In genomic region chr1:235045921-235046601, GRCh38 we compare ENCODE assay signal across 16 cellular contexts.
A peak's percentile ranks its signal among the peaks of the same experiment; 100 is the strongest.
DNase-seq lines count a peak whose midpoint lies in the region; ATAC-seq and TF ChIP-seq lines count a peak whose summit lies in the region.
"Had no signal": no experiment of that assay in that cellular context is flagged by ENCODE, and none has a peak within 500 bp of the region (broad histone marks: within the 10 kb centered on the region; RNA-seq: fewer than 3 reads in every experiment).

No MANE protein-coding gene starts in this region.

- H3K4ac ChIP-seq in mesenchymal stem cell (ENCODE audit: low read depth in 1 of 2, low read length in 2 of 2), result no peak overlapping the region

- POLR2A ChIA-PET in activated CD4-positive, alpha-beta memory T cell treated with anti-CD3 and anti-CD28 coated beads for 36 hours (lab: Charles Lee), result interaction anchor here (1.6 to 1.8 kb wide), 3 partner anchors 30 to 65 kb away, joined by 4 to 5 read pairs (median 4); no protein-coding TSS in a partner anchor

- DNase-seq in activated T-cell treated with anti-CD3 and anti-CD28 coated beads, Interleukin-2, amount 50 U/mL, for 72 hours, result no peak
- no peak for DNase-seq in activated T-cell treated with anti-CD3 and anti-CD28 coated beads, Interleukin-2, amount 50 U/mL, for 48 hours
- DNase-seq in activated CD4-positive, alpha-beta memory T cell treated with anti-CD3 and anti-CD28 coated beads for 36 hours, result peak; percentile 6
- DNase-seq in mesenchymal stem cell (no peak), uterus (no peak), NCI-H748 treated with DMSO at 0.1 percent for 48 hours (lab: John Stamatoyannopoulos, UW) (no peak), HT-29 (ENCODE audit: low spot score) (no peak), NCI-H128 (lab: John Stamatoyannopoulos, UW; ENCODE audit: unreplicated experiment) (no peak)
- DNase-seq: CD4-positive, alpha-beta memory T cell; hypothalamus; naive thymus-derived CD4-positive, alpha-beta T cell; NCI-H2029 treated with DMSO at 0.1 percent for 48 hours; stomach; SW 1271 had no signal

- no peaks in the 10 kb centered on the region for H3K79me1 ChIP-seq in mesenchymal stem cell (replicated peaks; ENCODE audit: low read length, poor library complexity, severe bottlenecking)

- H3K27me3 Mint-ChIP-seq in activated T-cell treated with anti-CD3 and anti-CD28 coated beads, Interleukin-2, amount 50 U/mL, for 72 hours (ENCODE audit: low read depth), result no peaks in the 10 kb centered on the region
- no peaks in the 10 kb centered on the region for H3K27me3 Mint-ChIP-seq in activated CD4-positive, alpha-beta memory T cell treated with anti-CD3 and anti-CD28 coated beads for 36 hours
- H3K27me3 Mint-ChIP-seq: CD4-positive, alpha-beta memory T cell; naive thymus-derived CD4-positive, alpha-beta T cell had no signal

- no peak overlapping the region for H2BK120ac ChIP-seq in mesenchymal stem cell (ENCODE audit: low read depth, low read length)

- H2BK12ac ChIP-seq in mesenchymal stem cell (ENCODE audit: low read length in 2 of 2), result peak overlapping the region in 1 of 2 experiments; percentile 49

- CTCF ChIA-PET in activated CD4-positive, alpha-beta memory T cell treated with anti-CD3 and anti-CD28 coated beads for 36 hours (lab: Charles Lee), result no interaction called here

- no peak overlapping the region for H3K14ac ChIP-seq in mesenchymal stem cell (ENCODE audit: low read length in 2 of 2)

- H3K4me3 ChIP-seq in mesenchymal stem cell (ENCODE audit: insufficient read depth in 1 of 2, low read depth in 1 of 2, low read length in 2 of 2) (no peak overlapping the region), uterus (no peak overlapping the region)
- H3K4me3 ChIP-seq: breast epithelium, stomach had no signal

- intact Hi-C loops in activated CD4-positive, alpha-beta memory T cell treated with anti-CD3 and anti-CD28 coated beads for 36 hours (cut with micrococcal nuclease), result loop anchor here (1.0 to 2.0 kb wide), 3 partner anchors 29 to 545 kb away; no protein-coding TSS in a partner anchor
- intact Hi-C loops in uterus (cut with DNase I; ENCODE audit: low total_unique reads), result no loop called here

- H3K36me3 ChIP-seq in mesenchymal stem cell (ENCODE audit: control insufficient read depth in 1 of 2, insufficient read depth in 2 of 2, low read depth in 1 of 2, low read length in 2 of 2) (no peaks in the 10 kb centered on the region), uterus (no peaks in the 10 kb centered on the region)
- H3K36me3 ChIP-seq: breast epithelium, stomach had no signal

- ATAC-seq in activated T-cell treated with anti-CD3 and anti-CD28 coated beads, Interleukin-2, amount 50 U/mL, for 72 hours (replicated peaks in 1 of 2), result no peak
- ATAC-seq: naive thymus-derived CD4-positive, alpha-beta T cell had no signal

- no peak overlapping the region for H3K9ac ChIP-seq in mesenchymal stem cell (ENCODE audit: low read length)
- H3K9ac ChIP-seq: KMS-11 had no signal

- 94% methylated on average over 14 of the region's 17 CpGs for WGBS in mesenchymal stem cell

- TF ChIP-seq POLR2A in uterus (IDR thresholded peaks at IDR 0.05), result no peak

- H4K8ac ChIP-seq in mesenchymal stem cell (ENCODE audit: low read length), result no peak overlapping the region

- no peak overlapping the region for H3K23ac ChIP-seq in mesenchymal stem cell (ENCODE audit: low read length in 2 of 2)

- no peak overlapping the region for H2AFZ ChIP-seq in mesenchymal stem cell (ENCODE audit: low read depth, low read length)

- H3K18ac ChIP-seq in mesenchymal stem cell (ENCODE audit: low read depth in 1 of 2, low read length in 2 of 2), result no peak overlapping the region

- no peak overlapping the region for H3K4me2 ChIP-seq in mesenchymal stem cell (ENCODE audit: low read length, poor library complexity, severe bottlenecking)
- H3K4me2 ChIP-seq: KMS-11 had no signal

- peak overlapping the region; percentile 75 for H2BK15ac ChIP-seq in mesenchymal stem cell (ENCODE audit: low read depth, poor library complexity, severe bottlenecking)

- H3K4me3 Mint-ChIP-seq in activated T-cell treated with anti-CD3 and anti-CD28 coated beads, Interleukin-2, amount 50 U/mL, for 72 hours, result peak overlapping the region; percentile 10 to 25
- H3K4me3 Mint-ChIP-seq in activated CD4-positive, alpha-beta memory T cell treated with anti-CD3 and anti-CD28 coated beads for 36 hours, result no peak overlapping the region
- H3K4me3 Mint-ChIP-seq: naive thymus-derived CD4-positive, alpha-beta T cell had no signal

- peaks cover 0 to 2% of the 10 kb centered on the region in 2 donors for H3K36me3 Mint-ChIP-seq in activated T-cell treated with anti-CD3 and anti-CD28 coated beads, Interleukin-2, amount 50 U/mL, for 72 hours (ENCODE audit: insufficient read depth in 2 of 2)
- no peaks in the 10 kb centered on the region for H3K36me3 Mint-ChIP-seq in activated CD4-positive, alpha-beta memory T cell treated with anti-CD3 and anti-CD28 coated beads for 36 hours
- H3K36me3 Mint-ChIP-seq: CD4-positive, alpha-beta memory T cell had no signal

- H3K27ac ChIP-seq in mesenchymal stem cell (ENCODE audit: low read length, poor library complexity, severe bottlenecking), result no peak overlapping the region
- H3K27ac ChIP-seq in uterus, result peak overlapping the region; percentile 36 to 95
- H3K27ac ChIP-seq: KMS-11 had no signal

- peaks cover 67% of the 10 kb centered on the region for H3K4me1 Mint-ChIP-seq in activated T-cell treated with anti-CD3 and anti-CD28 coated beads, Interleukin-2, amount 50 U/mL, for 72 hours (ENCODE audit: low read depth)
- peaks cover 61% of the 10 kb centered on the region for H3K4me1 Mint-ChIP-seq in activated CD4-positive, alpha-beta memory T cell treated with anti-CD3 and anti-CD28 coated beads for 36 hours (ENCODE audit: low read depth)

- no peak overlapping the region for H2BK5ac ChIP-seq in mesenchymal stem cell (ENCODE audit: low read depth, low read length, poor library complexity, severe bottlenecking)

- TF ChIP-seq CTCF in uterus (IDR thresholded peaks at IDR 0.05), result no peak

- H2AK5ac ChIP-seq in mesenchymal stem cell (ENCODE audit: low read length, severe bottlenecking), result no peak overlapping the region

- H3K9me3 ChIP-seq in mesenchymal stem cell (ENCODE audit: control insufficient read depth, low read length), result no peaks in the 10 kb centered on the region
- H3K9me3 ChIP-seq in uterus, result no peaks in the 10 kb centered on the region
- H3K9me3 ChIP-seq: breast epithelium, stomach had no signal

- H3K4me1 ChIP-seq in mesenchymal stem cell (ENCODE audit: control insufficient read depth, insufficient read depth, low read depth, low read length) (peaks cover 16% of the 10 kb centered on the region), uterus (peaks cover 9 to 11% of the 10 kb centered on the region in 2 donors)
- H3K4me1 ChIP-seq: breast epithelium had no signal

- peak overlapping the region; percentile 70 for H4K91ac ChIP-seq in mesenchymal stem cell (ENCODE audit: low read length)

- peak overlapping the region; percentile 74 for H3K27ac Mint-ChIP-seq in activated T-cell treated with anti-CD3 and anti-CD28 coated beads, Interleukin-2, amount 50 U/mL, for 72 hours
- H3K27ac Mint-ChIP-seq in activated CD4-positive, alpha-beta memory T cell treated with anti-CD3 and anti-CD28 coated beads for 36 hours, result peak overlapping the region; percentile 91

- H3K27me3 ChIP-seq in mesenchymal stem cell (ENCODE audit: control insufficient read depth in 1 of 2, insufficient read depth in 1 of 2, low read length in 2 of 2), result no peaks in the 10 kb centered on the region
- H3K27me3 ChIP-seq in uterus, result no peaks in the 10 kb centered on the region
- H3K27me3 ChIP-seq: breast epithelium, stomach had no signal

- no peaks in the 10 kb centered on the region for H3K9me3 Mint-ChIP-seq in activated T-cell treated with anti-CD3 and anti-CD28 coated beads, Interleukin-2, amount 50 U/mL, for 72 hours
- H3K9me3 Mint-ChIP-seq in activated CD4-positive, alpha-beta memory T cell treated with anti-CD3 and anti-CD28 coated beads for 36 hours, result no peaks in the 10 kb centered on the region
- H3K9me3 Mint-ChIP-seq: CD4-positive, alpha-beta memory T cell; naive thymus-derived CD4-positive, alpha-beta T cell had no signal
